ENCODE assay signal across 2 cellular contexts in genomic region chr12:48824112-48824511, GRCh38.
TF ChIP-seq lines count a peak whose summit lies in the region.

No MANE protein-coding gene starts in this region.

TF ChIP-seq in K562, 482 proteins besides CTCF, POLR2A, EP300 and RAD21:
- no peak for TF ChIP-seq XRCC4 (IDR thresholded peaks at IDR 0.05; ENCODE audit: extremely low read depth, insufficient read depth, insufficient read length)
- no peak for TF ChIP-seq RFX7 (CRISPR knock-in tag; IDR thresholded peaks at IDR 0.05)
- TF ChIP-seq EGR1 (conservative IDR thresholded peaks at IDR 0.05): no peak
- TF ChIP-seq HSF4 (CRISPR knock-in tag; IDR thresholded peaks at IDR 0.05; ENCODE audit: borderline replicate concordance): no peak
- no peak for TF ChIP-seq HINFP (tag; conservative IDR thresholded peaks at IDR 0.05; ENCODE audit: low read depth)
- TF ChIP-seq CCNT2 (IDR thresholded peaks at IDR 0.05; ENCODE audit: borderline replicate concordance, extremely low read depth, insufficient read length, low read depth, low read length): no peak
- no peak for TF ChIP-seq ZBTB5 (IDR thresholded peaks at IDR 0.05)
- TF ChIP-seq RBBP5 (IDR thresholded peaks at IDR 0.05; ENCODE audit: borderline replicate concordance, insufficient read depth, low read length, poor library complexity, severe bottlenecking): no peak
- no peak for TF ChIP-seq ARHGAP35 (IDR thresholded peaks at IDR 0.05; ENCODE audit: partially characterized antibody)
- TF ChIP-seq PRPF4 (IDR thresholded peaks at IDR 0.05; ENCODE audit: insufficient read depth, low read depth, low read length, poor library complexity, severe bottlenecking): no peak
- TF ChIP-seq NR4A1 (CRISPR knock-in tag; IDR thresholded peaks at IDR 0.05): no peak
- no peak for TF ChIP-seq NR4A1 (tag; IDR thresholded peaks at IDR 0.05)
- no peak for TF ChIP-seq SMARCC2 (IDR thresholded peaks at IDR 0.05; ENCODE audit: low read depth)

TF ChIP-seq in SK-N-SH treated with all-trans-retinoic acid at 6 μM for 48 hours, 23 proteins besides CTCF, POLR2A, EP300 and RAD21:
- TF ChIP-seq BACH2 (CRISPR knock-in tag; IDR thresholded peaks at IDR 0.05; ENCODE audit: borderline replicate concordance) (no peak), PATZ1 (CRISPR knock-in tag; IDR thresholded peaks at IDR 0.05; ENCODE audit: borderline replicate concordance) (no peak), ZFP3 (CRISPR knock-in tag; IDR thresholded peaks at IDR 0.05) (no peak), GLIS3 (CRISPR knock-in tag; IDR thresholded peaks at IDR 0.05) (no peak), SNAI2 (CRISPR knock-in tag; IDR thresholded peaks at IDR 0.05) (no peak), RARB (CRISPR knock-in tag; IDR thresholded peaks at IDR 0.05) (no peak)
TF ChIP-seq in SK-N-SH treated with all-trans-retinoic acid at 6 μM for 48 hours: peak in this region for 0.
